In genomic region chr2:172119089-172119488, GRCh38 we compare ENCODE assay signal across 21 cellular contexts. TPM values are rescaled to one million over a fixed set of nuclear protein-coding genes. Genes with fewer than 3 reads are reported as not detected.
DNase-seq lines count a peak whose midpoint lies in the region; TF ChIP-seq lines count a peak whose summit lies in the region.
"Had no signal": no experiment of that assay in that cellular context is flagged by ENCODE, and none has a peak within 500 bp of the region (broad histone marks: within the 10 kb centered on the region; RNA-seq: fewer than 3 reads in every experiment).

No MANE protein-coding gene starts in this region.

- no peaks in the 10 kb centered on the region for H3K27me3 Mint-ChIP-seq in Caco-2 (ENCODE audit: insufficient read depth, unreplicated experiment)

- no peaks in the 10 kb centered on the region for H3K36me3 Mint-ChIP-seq in Caco-2 (ENCODE audit: insufficient read depth, unreplicated experiment)
- H3K36me3 Mint-ChIP-seq: activated naive CD4-positive, alpha-beta T cell treated with anti-CD3 and anti-CD28 coated beads, Interleukin-2, amount 10 ng/mL, durations not matched to agents 7 days and 5 days; IgD-negative memory B cell; naive thymus-derived CD4-positive, alpha-beta T cell; stimulated activated naive B cell treated with anti-CD40 and anti-IgM and Interleukin-4, amounts not matched to agents 10 μg/mL and 1 μg/mL and 100 μg/mL, for 72 hours had no signal

- TF ChIP-seq RAD21 in Ishikawa (IDR thresholded peaks at IDR 0.05; ENCODE audit: low read depth) = no peak

- no peaks in the 10 kb centered on the region for H3K9me3 Mint-ChIP-seq in Caco-2 (ENCODE audit: unreplicated experiment)
- H3K9me3 Mint-ChIP-seq: activated naive CD4-positive, alpha-beta T cell treated with anti-CD3 and anti-CD28 coated beads, Interleukin-2, amount 10 ng/mL, durations not matched to agents 7 days and 5 days; IgD-negative memory B cell; naive thymus-derived CD4-positive, alpha-beta T cell; stimulated activated naive B cell treated with anti-CD40 and anti-IgM and Interleukin-4, amounts not matched to agents 10 μg/mL and 1 μg/mL and 100 μg/mL, for 72 hours had no signal

- no peak overlapping the region for H3K4me3 ChIP-seq in astrocyte of the cerebellum (ENCODE audit: low read depth, low read length)
- H3K4me3 ChIP-seq in fibroblast of villous mesenchyme (ENCODE audit: low read depth, low read length) = no peak overlapping the region
- H3K4me3 ChIP-seq in Caco-2 (ENCODE audit: low read depth, low read length) = no peak overlapping the region
- no peak overlapping the region for H3K4me3 ChIP-seq in transverse colon
- H3K4me3 ChIP-seq: colonic mucosa, SJCRH30 had no signal

- H3K4me1 Mint-ChIP-seq in Caco-2 (ENCODE audit: low read depth, unreplicated experiment) = peaks cover 28% of the 10 kb centered on the region
- H3K4me1 Mint-ChIP-seq: activated naive CD4-positive, alpha-beta T cell treated with anti-CD3 and anti-CD28 coated beads, Interleukin-2, amount 10 ng/mL, durations not matched to agents 7 days and 5 days; B cell; IgD-negative memory B cell; naive thymus-derived CD4-positive, alpha-beta T cell; stimulated activated naive B cell treated with anti-CD40 and anti-IgM and Interleukin-4, amounts not matched to agents 10 μg/mL and 1 μg/mL and 100 μg/mL, for 72 hours had no signal

- H3K27me3 ChIP-seq in Caco-2 (replicated peaks; ENCODE audit: control insufficient read depth, insufficient read depth, low read length) = no peaks in the 10 kb centered on the region
- peaks cover 43% of the 10 kb centered on the region for H3K27me3 ChIP-seq in transverse colon
- H3K27me3 ChIP-seq: colonic mucosa, SJCRH30 had no signal

- H3K27ac Mint-ChIP-seq in Caco-2 (ENCODE audit: unreplicated experiment) = no peak overlapping the region
- H3K27ac Mint-ChIP-seq: activated naive CD4-positive, alpha-beta T cell treated with anti-CD3 and anti-CD28 coated beads, Interleukin-2, amount 10 ng/mL, durations not matched to agents 7 days and 5 days; B cell; IgD-negative memory B cell; naive thymus-derived CD4-positive, alpha-beta T cell; stimulated activated naive B cell treated with anti-CD40 and anti-IgM and Interleukin-4, amounts not matched to agents 10 μg/mL and 1 μg/mL and 100 μg/mL, for 72 hours had no signal

- no peak overlapping the region for H3K4me3 Mint-ChIP-seq in Caco-2 (ENCODE audit: unreplicated experiment)
- H3K4me3 Mint-ChIP-seq: activated naive CD4-positive, alpha-beta T cell treated with anti-CD3 and anti-CD28 coated beads, Interleukin-2, amount 10 ng/mL, durations not matched to agents 7 days and 5 days; B cell; IgD-negative memory B cell; naive thymus-derived CD4-positive, alpha-beta T cell; stimulated activated naive B cell treated with anti-CD40 and anti-IgM and Interleukin-4, amounts not matched to agents 10 μg/mL and 1 μg/mL and 100 μg/mL, for 72 hours had no signal

- H3K4me1 ChIP-seq in Caco-2 (peaks cover 17% of the 10 kb centered on the region), transverse colon (no peaks in the 10 kb centered on the region)
- H3K4me1 ChIP-seq: colonic mucosa, SJCRH30 had no signal

- TF ChIP-seq EP300 in Ishikawa (IDR thresholded peaks at IDR 0.05; ENCODE audit: borderline replicate concordance) = no peak
- no peak for TF ChIP-seq EP300 in transverse colon (IDR thresholded peaks at IDR 0.05; ENCODE audit: low read depth)

- POLR2A ChIA-PET in Caco-2 (lab: Charles Lee) = no interaction called here

- in situ Hi-C loops in ACHN (cut with HindIII; ENCODE audit: low pct_ligation_motif_present, low pct_unique_long_range_greater_than_20kb, low sequenced_read_pairs) = loop anchor here (25.0 kb wide), 1 partner anchor 407 kb away; no protein-coding TSS in a partner anchor
- in situ Hi-C loops in astrocyte of the cerebellum (cut with HindIII; ENCODE audit: low sequenced_read_pairs) = no loop called here
- in situ Hi-C loops in transverse colon (cut with MboI; ENCODE audit: low pct_ligation_motif_present in 1 of 4, low pct_unique_long_range_greater_than_20kb in 1 of 4, low sequenced_read_pairs in 3 of 4) = loop anchor here (25.0 kb wide), 3 partner anchors 307 to 532 kb away; no protein-coding TSS in a partner anchor

- DNase-seq in ACHN (peak; percentile 62), astrocyte of the cerebellum (ENCODE audit: low read depth) (peak; percentile 41), fibroblast of villous mesenchyme (ENCODE audit: low read depth) (peak; percentile 52), Caco-2 (no peak), NAMALWA (ENCODE audit: low spot score) (no peak), transverse colon (no peak), NCI-H1417 (lab: John Stamatoyannopoulos, UW) (no peak)
- DNase-seq: activated naive CD4-positive, alpha-beta T cell treated with anti-CD3 and anti-CD28 coated beads, Interleukin-2, amount 10 ng/mL, durations not matched to agents 7 days and 5 days; colonic mucosa; DMS79; left cardiac atrium; naive thymus-derived CD4-positive, alpha-beta T cell; NCI-H187; SJCRH30; stimulated activated CD4-positive, alpha-beta T cell treated with anti-CD3 and anti-CD28 coated beads, Interleukin-4, amount 100 ng/mL, for 24 hours; stimulated activated naive B cell treated with anti-CD40 and anti-IgM and Interleukin-4, amounts not matched to agents 10 μg/mL and 1 μg/mL and 100 μg/mL, for 72 hours; WERI-Rb-1 had no signal

- BruUV-seq in Caco-2 (replicated peaks; lab: Mats Ljungman, UMichigan) = no TSS peak

- intact Hi-C loops in Caco-2 (cut with micrococcal nuclease; ENCODE audit: unreplicated experiment) = no loop called here
- intact Hi-C loops in transverse colon (cut with DNase I; ENCODE audit: low total_unique reads) = loop anchor here (10.0 kb wide), 1 partner anchor 544 kb away; no protein-coding TSS in a partner anchor

- no peaks in the 10 kb centered on the region for H3K36me3 ChIP-seq in Caco-2 (ENCODE audit: control insufficient read depth, insufficient read depth, low read length)
- no peaks in the 10 kb centered on the region for H3K36me3 ChIP-seq in transverse colon
- H3K36me3 ChIP-seq: colonic mucosa, SJCRH30, WERI-Rb-1 had no signal

- no peak overlapping the region for H3K27ac ChIP-seq in transverse colon
- H3K27ac ChIP-seq: colonic mucosa, SJCRH30, WERI-Rb-1 had no signal

- TF ChIP-seq CTCF in astrocyte of the cerebellum (IDR thresholded peaks at IDR 0.05; ENCODE audit: low read depth, low read length, missing control alignments) = no peak
- no peak for TF ChIP-seq CTCF in fibroblast of villous mesenchyme (IDR thresholded peaks at IDR 0.05; ENCODE audit: insufficient read depth, low read depth, low read length)
- no peak for TF ChIP-seq CTCF in Caco-2 (IDR thresholded peaks at IDR 0.05; ENCODE audit: insufficient read depth in 1 of 2, low read depth in 1 of 2, low read length in 1 of 2, severe bottlenecking in 1 of 2, unreplicated experiment in 1 of 2)
- no peak for TF ChIP-seq CTCF in transverse colon (IDR thresholded peaks at IDR 0.05)

- no peak for TF ChIP-seq POLR2A in transverse colon (IDR thresholded peaks at IDR 0.05)

- H3K9me3 ChIP-seq in Caco-2 = no peaks in the 10 kb centered on the region
- H3K9me3 ChIP-seq in transverse colon = no peaks in the 10 kb centered on the region
- H3K9me3 ChIP-seq: colonic mucosa, SJCRH30 had no signal

- CTCF ChIA-PET in Caco-2 (lab: Charles Lee) = interaction anchor here (1.0 kb wide), 1 partner anchor 8 kb away, joined by 5 read pairs; no protein-coding TSS in a partner anchor

TF ChIP-seq in Ishikawa, 13 proteins besides CTCF, POLR2A, EP300 and RAD21:
- TF ChIP-seq CEBPB (IDR thresholded peaks at IDR 0.05) (peak; percentile 96), TEAD4 (IDR thresholded peaks at IDR 0.05) (peak; percentile 49; the same call in 1 of the 2 replicates)
- TF ChIP-seq, protein P1, sequence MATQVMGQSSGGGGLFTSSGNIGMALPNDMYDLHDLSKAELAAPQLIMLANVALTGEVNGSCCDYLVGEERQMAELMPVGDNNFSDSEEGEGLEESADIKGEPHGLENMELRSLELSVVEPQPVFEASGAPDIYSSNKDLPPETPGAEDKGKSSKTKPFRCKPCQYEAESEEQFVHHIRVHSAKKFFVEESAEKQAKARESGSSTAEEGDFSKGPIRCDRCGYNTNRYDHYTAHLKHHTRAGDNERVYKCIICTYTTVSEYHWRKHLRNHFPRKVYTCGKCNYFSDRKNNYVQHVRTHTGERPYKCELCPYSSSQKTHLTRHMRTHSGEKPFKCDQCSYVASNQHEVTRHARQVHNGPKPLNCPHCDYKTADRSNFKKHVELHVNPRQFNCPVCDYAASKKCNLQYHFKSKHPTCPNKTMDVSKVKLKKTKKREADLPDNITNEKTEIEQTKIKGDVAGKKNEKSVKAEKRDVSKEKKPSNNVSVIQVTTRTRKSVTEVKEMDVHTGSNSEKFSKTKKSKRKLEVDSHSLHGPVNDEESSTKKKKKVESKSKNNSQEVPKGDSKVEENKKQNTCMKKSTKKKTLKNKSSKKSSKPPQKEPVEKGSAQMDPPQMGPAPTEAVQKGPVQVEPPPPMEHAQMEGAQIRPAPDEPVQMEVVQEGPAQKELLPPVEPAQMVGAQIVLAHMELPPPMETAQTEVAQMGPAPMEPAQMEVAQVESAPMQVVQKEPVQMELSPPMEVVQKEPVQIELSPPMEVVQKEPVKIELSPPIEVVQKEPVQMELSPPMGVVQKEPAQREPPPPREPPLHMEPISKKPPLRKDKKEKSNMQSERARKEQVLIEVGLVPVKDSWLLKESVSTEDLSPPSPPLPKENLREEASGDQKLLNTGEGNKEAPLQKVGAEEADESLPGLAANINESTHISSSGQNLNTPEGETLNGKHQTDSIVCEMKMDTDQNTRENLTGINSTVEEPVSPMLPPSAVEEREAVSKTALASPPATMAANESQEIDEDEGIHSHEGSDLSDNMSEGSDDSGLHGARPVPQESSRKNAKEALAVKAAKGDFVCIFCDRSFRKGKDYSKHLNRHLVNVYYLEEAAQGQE (IDR thresholded peaks at IDR 0.05; ENCODE audit: low read depth) = no peak

RNA-seq across cellular contexts. Expression of gene DLX2, which starts 16.4 kb away (rescaled TPM):
- total RNA-seq in fibroblast of villous mesenchyme = under 0.01 TPM in 2 replicates
- total RNA-seq in Caco-2 (2022) = 0.79 and 0.82 TPM in 2 replicates
- under 1 TPM in 1 of 4 donors, not detected in 3; 0.16 TPM for total RNA-seq in transverse colon
- total RNA-seq: colonic mucosa, left cardiac atrium, urinary bladder had no signal

RNA-seq across cellular contexts. Expression of gene DLX1, which starts 33.8 kb away (rescaled TPM):
- not detected in 2 replicates for total RNA-seq in fibroblast of villous mesenchyme
- 1.2 TPM in 2 replicates for total RNA-seq in Caco-2 (2022)
- total RNA-seq in transverse colon = not detected
- total RNA-seq: B cell; naive thymus-derived CD4-positive, alpha-beta T cell had no signal

Comparison
In these comparisons a context has a peak if more than half of its experiments do, and no peak if none do; other contexts are left out.
1. DNase-seq: peak in ACHN (single experiment), astrocyte of the cerebellum (single experiment) and fibroblast of villous mesenchyme (single experiment); none in Caco-2 (0 of 2), NAMALWA (single experiment), transverse colon (single experiment) and NCI-H1417 (0 of 3).